In the genomic region with DNA sequence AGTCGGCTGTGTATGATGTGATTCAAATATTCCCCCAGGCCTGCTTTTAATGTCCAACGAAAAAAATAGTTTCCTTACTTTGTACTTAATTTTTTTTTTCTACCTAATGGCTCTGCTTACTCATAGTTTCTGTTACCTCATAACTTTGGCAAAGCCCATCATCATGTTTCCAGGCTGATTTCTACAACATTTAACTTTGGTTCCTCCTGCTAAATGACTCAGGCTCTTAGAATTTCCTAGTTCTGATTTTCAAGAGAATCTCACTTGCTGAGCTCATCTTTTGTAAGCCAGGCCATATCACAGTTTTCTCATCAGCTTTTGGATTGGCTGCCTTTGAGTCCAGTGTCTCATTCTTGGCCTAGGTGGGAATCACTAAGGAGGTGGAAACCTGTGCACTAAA, we compare ENCODE assay signal across 13 cellular contexts.
DNase-seq lines count a peak whose midpoint lies in the region; ATAC-seq and TF ChIP-seq lines count a peak whose summit lies in the region.
"Had no signal": no experiment of that assay in that cellular context is flagged by ENCODE, and none has a peak within 500 bp of the region (broad histone marks: within the 10 kb centered on the region; RNA-seq: fewer than 3 reads in every experiment).

No MANE protein-coding gene starts in this region.

- H3K27ac Mint-ChIP-seq in T-cell = no peak overlapping the region
- H3K27ac Mint-ChIP-seq in T-helper 2 cell treated with Interferon-gamma antibody and Interleukin-4, amounts not matched to agents 5 μg/mL and 100 μg/mL, for 36 hours = no peak overlapping the region

- H3K27me3 Mint-ChIP-seq in T-cell = no peaks in the 10 kb centered on the region
- H3K27me3 Mint-ChIP-seq in T-helper 2 cell treated with Interferon-gamma antibody and Interleukin-4, amounts not matched to agents 5 μg/mL and 100 μg/mL, for 36 hours (ENCODE audit: low read depth) = no peaks in the 10 kb centered on the region

- peak overlapping the region; percentile 78 to 85 for H3K27ac ChIP-seq in coronary artery
- H3K27ac ChIP-seq in lung (ENCODE audit: low read depth in 1 of 2, low read length in 1 of 2) = peak overlapping the region in 1 of 2 donors; percentile 77
- peak overlapping the region in 1 of 3 donors; percentile 11 for H3K27ac ChIP-seq in thyroid gland
- H3K27ac ChIP-seq: prostate gland had no signal

- H3K4me1 ChIP-seq in lung (ENCODE audit: control insufficient read depth in 2 of 2, insufficient read depth in 2 of 2, low read length in 2 of 2) (peaks cover 0 to 11% of the 10 kb centered on the region in 2 donors), thyroid gland (peaks cover 0 to 8% of the 10 kb centered on the region in 2 donors)
- H3K4me1 ChIP-seq: prostate gland had no signal

- H3K27me3 ChIP-seq in lung (ENCODE audit: control insufficient read depth, insufficient read depth) = no peaks in the 10 kb centered on the region
- no peaks in the 10 kb centered on the region for H3K27me3 ChIP-seq in thyroid gland

- H3K4me3 ChIP-seq in coronary artery (no peak overlapping the region), lung (no peak overlapping the region), thyroid gland (replicated peaks in 1 of 3) (no peak overlapping the region)
- H3K4me3 ChIP-seq: prostate gland had no signal

- no peaks in the 10 kb centered on the region for H3K36me3 Mint-ChIP-seq in T-cell
- no peaks in the 10 kb centered on the region for H3K36me3 Mint-ChIP-seq in T-helper 2 cell treated with Interferon-gamma antibody and Interleukin-4, amounts not matched to agents 5 μg/mL and 100 μg/mL, for 36 hours (ENCODE audit: low read depth)

- 20 to 49% methylated on average over 2 of the region's 2 CpGs for WGBS in lung, 2 donors
- 40 to 47% methylated on average over 2 of the region's 2 CpGs for WGBS in thyroid gland, 2 donors

- ATAC-seq in Right ventricle myocardium inferior (peak; percentile 76), lung (ENCODE audit: insufficient read depth, low FRiP score) (peak; percentile 68), T-cell (replicated peaks in 1 of 4) (no peak), GM18502 (IDR thresholded peaks at IDR 0.05; ENCODE audit: poor library complexity, unreplicated experiment) (no peak)
- ATAC-seq: activated T-cell treated with anti-CD3 and anti-CD28 coated beads, Interleukin-2, amount 50 U/mL, for 4 hours had no signal

- H3K36me3 ChIP-seq in lung (ENCODE audit: control insufficient read depth in 2 of 2, insufficient read depth in 2 of 2, low read length in 2 of 2) (no peaks in the 10 kb centered on the region), thyroid gland (no peaks in the 10 kb centered on the region)
- H3K36me3 ChIP-seq: prostate gland had no signal

- CTCF ChIA-PET in T-cell (lab: Charles Lee) = no interaction called here

- H3K9me3 Mint-ChIP-seq in T-cell = no peaks in the 10 kb centered on the region
- H3K9me3 Mint-ChIP-seq in T-helper 2 cell treated with Interferon-gamma antibody and Interleukin-4, amounts not matched to agents 5 μg/mL and 100 μg/mL, for 36 hours = no peaks in the 10 kb centered on the region
- H3K9me3 Mint-ChIP-seq: activated T-cell treated with anti-CD3 and anti-CD28 coated beads, Interleukin-2, amount 50 U/mL, for 4 hours had no signal

- intact Hi-C loops in Right ventricle myocardium inferior (cut with DNase I) = no loop called here
- intact Hi-C loops in cardiac septum (cut with DNase I) = no loop called here
- intact Hi-C loops in thyroid gland (cut with DNase I) = no loop called here

- DNase-seq in Right ventricle myocardium inferior (ENCODE audit: missing footprints) (no peak), cardiac septum (ENCODE audit: low spot score) (no peak), coronary artery (ENCODE audit: low spot score) (no peak), lung (ENCODE audit: low spot score) (no peak), T-cell (no peak), thyroid gland (no peak)
- no peak for DNase-seq in T-helper 2 cell treated with Interferon-gamma antibody and Interleukin-4, amounts not matched to agents 5 μg/mL and 100 μg/mL, for 36 hours (ENCODE audit: low spot score)
- DNase-seq: activated T-cell treated with anti-CD3 and anti-CD28 coated beads, Interleukin-2, amount 50 U/mL, for 4 hours; AML-193; SHP77 treated with DMSO at 0.1 percent for 48 hours; substantia nigra had no signal

- no peak overlapping the region for H3K4me3 Mint-ChIP-seq in T-cell
- H3K4me3 Mint-ChIP-seq in T-helper 2 cell treated with Interferon-gamma antibody and Interleukin-4, amounts not matched to agents 5 μg/mL and 100 μg/mL, for 36 hours = no peak overlapping the region
- H3K4me3 Mint-ChIP-seq: activated T-cell treated with anti-CD3 and anti-CD28 coated beads, Interleukin-2, amount 50 U/mL, for 4 hours had no signal

- TF ChIP-seq CTCF in coronary artery (IDR thresholded peaks at IDR 0.05) = no peak
- no peak for TF ChIP-seq CTCF in lung (IDR thresholded peaks at IDR 0.05; ENCODE audit: control extremely low read depth, extremely low read depth)
- TF ChIP-seq CTCF in thyroid gland (IDR thresholded peaks at IDR 0.05) = no peak

- no peak for TF ChIP-seq POLR2A in thyroid gland (IDR thresholded peaks at IDR 0.05)

- POLR2A ChIA-PET in T-cell (lab: Charles Lee) = no interaction called here

- H3K9me3 ChIP-seq in lung (ENCODE audit: control insufficient read depth in 2 of 2, insufficient read depth in 1 of 2, low read length in 1 of 2) (no peaks in the 10 kb centered on the region), thyroid gland (no peaks in the 10 kb centered on the region)
- H3K9me3 ChIP-seq: prostate gland had no signal

- H3K4me1 Mint-ChIP-seq in T-cell = no peaks in the 10 kb centered on the region
- H3K4me1 Mint-ChIP-seq in T-helper 2 cell treated with Interferon-gamma antibody and Interleukin-4, amounts not matched to agents 5 μg/mL and 100 μg/mL, for 36 hours (ENCODE audit: low read depth) = no peaks in the 10 kb centered on the region

Comparison
In these comparisons a context has a peak if more than half of its experiments do, and no peak if none do; other contexts are left out.
1. ATAC-seq: peak in Right ventricle myocardium inferior (single experiment) and lung (single experiment); none in T-cell (0 of 4) and GM18502 (single experiment).